1 cellular context compared by ENCODE assay signal in genomic region chr14:37329189-37330001, GRCh38.
TF ChIP-seq lines count a peak whose summit lies in the region.

No MANE protein-coding gene starts in this region.

TF ChIP-seq in HepG2, 621 proteins besides CTCF, POLR2A, EP300 and RAD21 (continued from another document and continues in another):
- TF ChIP-seq ZNF609 (CRISPR knock-in tag; IDR thresholded peaks at IDR 0.05; ENCODE audit: borderline replicate concordance) (peak; percentile 15; the same call in 1 of the 2 replicates), ZNF552 (CRISPR knock-in tag; IDR thresholded peaks at IDR 0.05; ENCODE audit: borderline replicate concordance) (no peak), GLI4 (CRISPR knock-in tag; IDR thresholded peaks at IDR 0.05; ENCODE audit: borderline replicate concordance) (no peak), CHD4 (IDR thresholded peaks at IDR 0.05; ENCODE audit: borderline replicate concordance, low read length) (peak; percentile 89; the same call in 1 of the 2 replicates), ZSCAN9 (CRISPR knock-in tag; IDR thresholded peaks at IDR 0.05; ENCODE audit: borderline replicate concordance) (peak; percentile 16; the same call in 1 of the 2 replicates), TRAFD1 (CRISPR knock-in tag; IDR thresholded peaks at IDR 0.05; ENCODE audit: borderline replicate concordance) (no peak), ZNF597 (CRISPR knock-in tag; IDR thresholded peaks at IDR 0.05) (no peak), ZNF740 (CRISPR knock-in tag; IDR thresholded peaks at IDR 0.05) (0 out of 2 replicates have a peak, but pooled peaks have one; percentile 23), ZFP90 (CRISPR knock-in tag; IDR thresholded peaks at IDR 0.05; ENCODE audit: borderline replicate concordance) (0 out of 2 replicates have a peak, but pooled peaks have one; percentile 22), NFIC (IDR thresholded peaks at IDR 0.05; ENCODE audit: low read length) (peak; percentile 83), JUNB (CRISPR knock-in tag; IDR thresholded peaks at IDR 0.05; ENCODE audit: borderline replicate concordance) (peak; percentile 69; the same call in 1 of the 2 replicates), SAP130 (CRISPR knock-in tag; IDR thresholded peaks at IDR 0.05; ENCODE audit: low read depth) (peak; percentile 56), ZFX (CRISPR knock-in tag; IDR thresholded peaks at IDR 0.05; ENCODE audit: low read depth) (no peak), GABPA (IDR thresholded peaks at IDR 0.05; ENCODE audit: low read depth, low read length) (no peak), GABPA (CRISPR knock-in tag; IDR thresholded peaks at IDR 0.05; ENCODE audit: low read depth) (0 out of 2 replicates have a peak, but pooled peaks have one; percentile 15), ZNF264 (CRISPR knock-in tag; IDR thresholded peaks at IDR 0.05) (peak; percentile 78; the same call in 1 of the 2 replicates), KLF12 (CRISPR knock-in tag; IDR thresholded peaks at IDR 0.05; ENCODE audit: borderline replicate concordance) (no peak; the same call in 1 of the 2 replicates), TEF (CRISPR knock-in tag; IDR thresholded peaks at IDR 0.05) (peak; percentile 16; the same call in 1 of the 2 replicates), HDAC6 (IDR thresholded peaks at IDR 0.05; ENCODE audit: low read depth, low read length) (no peak), ERF (CRISPR knock-in tag; IDR thresholded peaks at IDR 0.05) (no peak; the same call in 1 of the 2 replicates), ZBTB25 (CRISPR knock-in tag; IDR thresholded peaks at IDR 0.05) (peak; percentile 41; the same call in 1 of the 2 replicates), JUND (CRISPR knock-in tag; IDR thresholded peaks at IDR 0.05) (no peak), REXO4 (CRISPR knock-in tag; IDR thresholded peaks at IDR 0.05; ENCODE audit: borderline replicate concordance) (no peak), SIX1 (CRISPR knock-in tag; IDR thresholded peaks at IDR 0.05; ENCODE audit: borderline replicate concordance) (peak; percentile 57; the same call in 1 of the 2 replicates), ZNF335 (CRISPR knock-in tag; IDR thresholded peaks at IDR 0.05) (0 out of 2 replicates have a peak, but pooled peaks have one; percentile 32), SRSF9 (IDR thresholded peaks at IDR 0.05; ENCODE audit: borderline replicate concordance, insufficient read depth, low read depth, low read length, poor library complexity, severe bottlenecking) (no peak), ZNF468 (CRISPR knock-in tag; IDR thresholded peaks at IDR 0.05) (no peak), PHF8 (CRISPR knock-in tag; IDR thresholded peaks at IDR 0.05) (no peak), FOXC1 (CRISPR knock-in tag; IDR thresholded peaks at IDR 0.05; ENCODE audit: borderline replicate concordance) (no peak), ZNF530 (CRISPR knock-in tag; IDR thresholded peaks at IDR 0.05; ENCODE audit: low read depth) (no peak), ZMAT3 (CRISPR knock-in tag; conservative IDR thresholded peaks at IDR 0.05) (peak; percentile 42; the same call in 1 of the 2 replicates), BCL6 (CRISPR knock-in tag; IDR thresholded peaks at IDR 0.05) (peak; percentile 97), PPARG (CRISPR knock-in tag; conservative IDR thresholded peaks at IDR 0.05) (peak; percentile 59), CEBPZ (IDR thresholded peaks at IDR 0.05; ENCODE audit: low read length) (no peak), HMG20B (CRISPR knock-in tag; conservative IDR thresholded peaks at IDR 0.05) (no peak), TSC22D2 (CRISPR knock-in tag; IDR thresholded peaks at IDR 0.05; ENCODE audit: borderline replicate concordance) (0 out of 2 replicates have a peak, but pooled peaks have one; percentile 12), HMGXB3 (CRISPR knock-in tag; IDR thresholded peaks at IDR 0.05; ENCODE audit: borderline replicate concordance) (no peak), MBNL3 (CRISPR knock-in tag; conservative IDR thresholded peaks at IDR 0.05) (no peak), ZSCAN5A (CRISPR knock-in tag; IDR thresholded peaks at IDR 0.05; ENCODE audit: borderline replicate concordance) (no peak; the same call in 1 of the 2 replicates), ZNF782 (CRISPR knock-in tag; IDR thresholded peaks at IDR 0.05; ENCODE audit: borderline replicate concordance) (no peak), ZSCAN12 (CRISPR knock-in tag; IDR thresholded peaks at IDR 0.05) (peak; percentile 75; the same call in 1 of the 2 replicates), FOXK1 (CRISPR knock-in tag; IDR thresholded peaks at IDR 0.05; ENCODE audit: borderline replicate concordance, low read depth) (peak; percentile 37; the same call in 1 of the 2 replicates), KDM6A (CRISPR knock-in tag; IDR thresholded peaks at IDR 0.05; ENCODE audit: low read depth) (peak; percentile 76)
